Comparison of ENCODE assay signal across 25 cellular contexts in genomic region chr2:156695595-156695994, GRCh38.
"Had no signal": no experiment of that assay in that cellular context is flagged by ENCODE, and none has a peak within 500 bp of the region (broad histone marks: within the 10 kb centered on the region; RNA-seq: fewer than 3 reads in every experiment).

No MANE protein-coding gene starts in this region.

- ATAC-seq: gastroesophageal sphincter; left cardiac atrium; natural killer cell treated with Interleukin-12 subunit alpha and Interleukin-12 subunit beta and Interleukin-15 and Interleukin-18, amount 100 ng/mL, for 72 hours; stimulated activated naive B cell treated with anti-CD40 and anti-IgM and Interleukin-4, amounts not matched to agents 10 μg/mL and 1 μg/mL and 100 μg/mL, for 72 hours; stimulated activated naive CD8-positive, alpha-beta T cell treated with anti-CD3 and anti-CD28 coated beads, Interleukin-15, amount 100 ng/mL, for 72 hours had no signal

- H3K36me3 ChIP-seq: esophagus squamous epithelium, gastroesophageal sphincter, left ventricle myocardium inferior, lower lobe of right lung, neural progenitor cell, ovary, right atrium auricular region, sigmoid colon, thoracic aorta, transverse colon had no signal

- H3K27ac ChIP-seq: coronary artery, dorsolateral prefrontal cortex, epithelial cell of prostate, esophagus squamous epithelium, gastroesophageal sphincter, left ventricle myocardium inferior, lower lobe of right lung, neural progenitor cell, ovary, right atrium auricular region, sigmoid colon, skin epidermis, thoracic aorta, transverse colon had no signal

- H3K27me3 ChIP-seq: dorsolateral prefrontal cortex, esophagus squamous epithelium, gastroesophageal sphincter, neural progenitor cell, ovary, right atrium auricular region, sigmoid colon, transverse colon had no signal

- H3K4me3 ChIP-seq: coronary artery, dorsolateral prefrontal cortex, esophagus squamous epithelium, gastroesophageal sphincter, left ventricle myocardium inferior, lower lobe of right lung, neural progenitor cell, ovary, right atrium auricular region, sigmoid colon, skin epidermis, thoracic aorta, transverse colon had no signal

- DNase-seq: dorsolateral prefrontal cortex; effector CD8-positive, alpha-beta T cell; esophagus squamous epithelium; foreskin fibroblast; glutamatergic neuron; kidney; left cardiac atrium; left ventricle myocardium inferior; lower lobe of right lung; midbrain; ovary; sigmoid colon; stimulated activated CD4-positive, alpha-beta T cell treated with anti-CD3 and anti-CD28 coated beads, Interleukin-2, amount 100 ng/mL, for 24 hours; stimulated activated CD4-positive, alpha-beta T cell treated with anti-CD3 and anti-CD28 coated beads, Interleukin-4, amount 100 ng/mL, for 4 hours; stimulated activated naive B cell treated with anti-CD40 and anti-IgM and Interleukin-4, amounts not matched to agents 10 μg/mL and 1 μg/mL and 100 μg/mL, for 72 hours; stimulated activated naive CD8-positive, alpha-beta T cell treated with anti-CD3 and anti-CD28 coated beads, Interleukin-15, amount 100 ng/mL, for 72 hours; transverse colon had no signal

- H3K9me3 ChIP-seq: esophagus squamous epithelium, gastroesophageal sphincter, left ventricle myocardium inferior, lower lobe of right lung, ovary, right atrium auricular region, sigmoid colon, thoracic aorta, transverse colon had no signal
